Comparison of ENCODE assay signal across 19 cellular contexts in genomic region chr5:55027589-55027988, GRCh38. TPM values are rescaled to one million over a fixed set of nuclear protein-coding genes. Genes with fewer than 3 reads are reported as not detected.
DNase-seq lines count a peak whose midpoint lies in the region; ATAC-seq and TF ChIP-seq lines count a peak whose summit lies in the region.
"Had no signal": no experiment of that assay in that cellular context is flagged by ENCODE, and none has a peak within 500 bp of the region (broad histone marks: within the 10 kb centered on the region; RNA-seq: fewer than 3 reads in every experiment).

No MANE protein-coding gene starts in this region.

- H3K27ac Mint-ChIP-seq in activated naive CD8-positive, alpha-beta T cell: no peak overlapping the region
- H3K27ac Mint-ChIP-seq in stimulated activated naive B cell treated with anti-CD40 and anti-IgM and Interleukin-4, amounts not matched to agents 10 μg/mL and 1 μg/mL and 100 μg/mL, for 72 hours: no peak overlapping the region
- H3K27ac Mint-ChIP-seq: brain; dendritic cell treated with granulocyte-macrophage colony-stimulating factor and Interleukin-4, amounts not matched to agents 40 ng/mL and 50 ng/mL, for 4 days; WTC11 had no signal

- no peak overlapping the region for H3K4me3 ChIP-seq in gastroesophageal sphincter

- peak; percentile 89 to 93 for ATAC-seq in stimulated activated naive B cell treated with anti-CD40 and anti-IgM and Interleukin-4, amounts not matched to agents 10 μg/mL and 1 μg/mL and 100 μg/mL, for 72 hours (replicated peaks)
- ATAC-seq in gastroesophageal sphincter: no peak
- no peak for ATAC-seq in HG02981 (IDR thresholded peaks at IDR 0.05; ENCODE audit: unreplicated experiment)
- ATAC-seq: esophagus mucosa, heart right ventricle, right cardiac atrium, WTC11 had no signal

- no CpG with 5 or more reads among the region's 3 CpGs for WGBS in gastroesophageal sphincter (ENCODE audit: low coverage in 1 of 2), 2 donors

- H3K36me3 Mint-ChIP-seq in activated naive CD8-positive, alpha-beta T cell: peaks cover 2% of the 10 kb centered on the region
- H3K36me3 Mint-ChIP-seq in stimulated activated naive B cell treated with anti-CD40 and anti-IgM and Interleukin-4, amounts not matched to agents 10 μg/mL and 1 μg/mL and 100 μg/mL, for 72 hours: no peaks in the 10 kb centered on the region
- H3K36me3 Mint-ChIP-seq: brain had no signal

- no peaks in the 10 kb centered on the region for H3K9me3 ChIP-seq in gastroesophageal sphincter
- H3K9me3 ChIP-seq: heart right ventricle had no signal

- DNase-seq in activated gamma-delta T cell treated with Interleukin-2 at 50 U/mL for 16 hours (peak; percentile 11), activated gamma-delta T cell (lab: John Stamatoyannopoulos, UW) (no peak), NOMO-1 treated with DMSO at 0.1 percent for 48 hours (lab: John Stamatoyannopoulos, UW; ENCODE audit: unreplicated experiment) (peak; percentile 59), NCI-H774 (lab: John Stamatoyannopoulos, UW) (no peak)
- peak; percentile 36 for DNase-seq in stimulated activated naive B cell treated with anti-CD40 and anti-IgM and Interleukin-4, amounts not matched to agents 10 μg/mL and 1 μg/mL and 100 μg/mL, for 72 hours
- DNase-seq: heart right ventricle, kidney, NCI-H1048, NCI-H2081 treated with DMSO at 0.1 percent for 48 hours, nucleus accumbens, right cardiac atrium had no signal

- TF ChIP-seq POLR2A in gastroesophageal sphincter (IDR thresholded peaks at IDR 0.05): no peak

- peak overlapping the region; percentile 53 for H3K4me3 Mint-ChIP-seq in activated naive CD8-positive, alpha-beta T cell
- peak overlapping the region in 1 of 2 donors; percentile 30 for H3K4me3 Mint-ChIP-seq in stimulated activated naive B cell treated with anti-CD40 and anti-IgM and Interleukin-4, amounts not matched to agents 10 μg/mL and 1 μg/mL and 100 μg/mL, for 72 hours
- H3K4me3 Mint-ChIP-seq: brain; dendritic cell treated with granulocyte-macrophage colony-stimulating factor and Interleukin-4, amounts not matched to agents 40 ng/mL and 50 ng/mL, for 4 days; WTC11 had no signal

- no peaks in the 10 kb centered on the region for H3K36me3 ChIP-seq in gastroesophageal sphincter
- H3K36me3 ChIP-seq: heart right ventricle had no signal

- H3K9me3 Mint-ChIP-seq in activated naive CD8-positive, alpha-beta T cell (ENCODE audit: low read depth): no peaks in the 10 kb centered on the region
- H3K9me3 Mint-ChIP-seq in stimulated activated naive B cell treated with anti-CD40 and anti-IgM and Interleukin-4, amounts not matched to agents 10 μg/mL and 1 μg/mL and 100 μg/mL, for 72 hours: no peaks in the 10 kb centered on the region
- H3K9me3 Mint-ChIP-seq: brain; dendritic cell treated with granulocyte-macrophage colony-stimulating factor and Interleukin-4, amounts not matched to agents 40 ng/mL and 50 ng/mL, for 4 days had no signal

- no peaks in the 10 kb centered on the region for H3K27me3 Mint-ChIP-seq in activated naive CD8-positive, alpha-beta T cell
- H3K27me3 Mint-ChIP-seq in stimulated activated naive B cell treated with anti-CD40 and anti-IgM and Interleukin-4, amounts not matched to agents 10 μg/mL and 1 μg/mL and 100 μg/mL, for 72 hours: peaks cover 6 to 7% of the 10 kb centered on the region in 2 donors
- H3K27me3 Mint-ChIP-seq: brain; dendritic cell treated with granulocyte-macrophage colony-stimulating factor and Interleukin-4, amounts not matched to agents 40 ng/mL and 50 ng/mL, for 4 days had no signal

- H3K27ac ChIP-seq in gastroesophageal sphincter: no peak overlapping the region

- no peak for TF ChIP-seq CTCF in gastroesophageal sphincter (IDR thresholded peaks at IDR 0.05)

- H3K27me3 ChIP-seq in gastroesophageal sphincter: no peaks in the 10 kb centered on the region

- TF ChIP-seq EP300 in gastroesophageal sphincter (IDR thresholded peaks at IDR 0.05): no peak

- H3K4me1 ChIP-seq in gastroesophageal sphincter: no peaks in the 10 kb centered on the region
- H3K4me1 ChIP-seq: heart right ventricle had no signal

- peaks cover 78% of the 10 kb centered on the region for H3K4me1 Mint-ChIP-seq in activated naive CD8-positive, alpha-beta T cell (ENCODE audit: low read depth)
- H3K4me1 Mint-ChIP-seq in stimulated activated naive B cell treated with anti-CD40 and anti-IgM and Interleukin-4, amounts not matched to agents 10 μg/mL and 1 μg/mL and 100 μg/mL, for 72 hours: peaks cover 12 to 19% of the 10 kb centered on the region in 2 donors
- H3K4me1 Mint-ChIP-seq: brain had no signal

RNA-seq across cellular contexts. Expression of gene GZMK, which starts 3.5 kb away (rescaled TPM):
- 1 to 10 TPM in 2 of 4 donors, under 1 TPM in 1, not detected in 1; 0.19 to 2.6 (median 1.8) TPM for total RNA-seq in gastroesophageal sphincter
- total RNA-seq: esophagus mucosa, temporal lobe, WTC11 had no signal

RNA-seq across cellular contexts. Expression of gene ESM1, which starts 42.2 kb away (rescaled TPM):
- under 1 TPM in 1 of 4 donors, not detected in 3; 0.13 TPM for total RNA-seq in gastroesophageal sphincter
- total RNA-seq: esophagus mucosa, WTC11 had no signal

Comparison
In these comparisons a context has a peak if more than half of its experiments do, and no peak if none do; other contexts are left out.
1. DNase-seq: peak in activated gamma-delta T cell treated with Interleukin-2 at 50 U/mL for 16 hours (single experiment), NOMO-1 treated with DMSO at 0.1 percent for 48 hours (single experiment) and stimulated activated naive B cell treated with anti-CD40 and anti-IgM and Interleukin-4, amounts not matched to agents 10 μg/mL and 1 μg/mL and 100 μg/mL, for 72 hours (single experiment); none in activated gamma-delta T cell (single experiment) and NCI-H774 (single experiment).
2. ATAC-seq: peak in stimulated activated naive B cell treated with anti-CD40 and anti-IgM and Interleukin-4, amounts not matched to agents 10 μg/mL and 1 μg/mL and 100 μg/mL, for 72 hours (2 of 2); none in gastroesophageal sphincter (single experiment) and HG02981 (single experiment).